In genomic region chr3:108296239-108296638, GRCh38 we compare ENCODE assay signal across 11 cellular contexts. TPM values are rescaled to one million over a fixed set of nuclear protein-coding genes. Genes with fewer than 3 reads are reported as not detected.
A peak's percentile ranks its signal among the peaks of the same experiment; 100 is the strongest.
DNase-seq lines count a peak whose midpoint lies in the region; ATAC-seq, FAIRE-seq and TF ChIP-seq lines count a peak whose summit lies in the region.
"Had no signal": no experiment of that assay in that cellular context is flagged by ENCODE, and none has a peak within 500 bp of the region (broad histone marks: within the 10 kb centered on the region; RNA-seq: fewer than 3 reads in every experiment).

Gene HHLA2 (plus strand): TSS chr3:108296548. CDS start chr3:108351814, 55,266 bp downstream.

- H3K4me3 ChIP-seq in fibroblast of the aortic adventitia (ENCODE audit: low read depth, low read length), result no peak within 1 kb of the TSS

- DNase-seq in Caki2 (ENCODE audit: low read depth) (peak; percentile 18), GM19239 (ENCODE audit: insufficient read length, low spot score) (no peak), NCI-H226 (peak; percentile 60), fibroblast of the aortic adventitia (ENCODE audit: low read depth) (peak; percentile 10), activated gamma-delta T cell treated with Interleukin-2 at 50 U/mL for 16 hours (no peak), SKM-1 treated with dmso at 0.1 percent for 144 hours (lab: John Stamatoyannopoulos, UW; ENCODE audit: unreplicated experiment) (no peak), T-helper 9 cell (no peak)
- DNase-seq: NCI-H2171 treated with DMSO at 0.1 percent for 48 hours had no signal

- TF ChIP-seq CTCF in fibroblast of the aortic adventitia (IDR thresholded peaks at IDR 0.05; ENCODE audit: insufficient read depth, low read length), result no peak

- no peak for ATAC-seq in GM21367 (IDR thresholded peaks at IDR 0.05; ENCODE audit: unreplicated experiment)

- in situ Hi-C loops in Caki2 (cut with HindIII; ENCODE audit: low pct_unique_long_range_greater_than_20kb, low sequenced_read_pairs), result no loop called here

- peak; percentile 78 for FAIRE-seq in GM19239 (lab: Jason Lieb, UNC)

RNA-seq across cellular contexts. Expression of gene HHLA2, which starts in this region (rescaled TPM):
- not detected in 2 replicates for total RNA-seq in Caki2 (2014; rRNA removed; shearing (Covaris generic); ENCODE audit: low replicate concordance)
- not detected in 2 replicates for total RNA-seq in fibroblast of the aortic adventitia (ENCODE audit: low replicate concordance)
- total RNA-seq: fibroblast of lung, myocyte had no signal

Comparison
In these comparisons a context has a peak if more than half of its experiments do, and no peak if none do; other contexts are left out.
1. Peak in DNase-seq in Caki2; RNA of the gene not detected or under 1 TPM.
2. Peak in DNase-seq in fibroblast of the aortic adventitia; RNA of the gene not detected or under 1 TPM.